Comparison of ENCODE assay signal across 17 cellular contexts in genomic region chr3:183775781-183776180, GRCh38. TPM values are rescaled to one million over a fixed set of nuclear protein-coding genes. Genes with fewer than 3 reads are reported as not detected.
A peak's percentile ranks its signal among the peaks of the same experiment; 100 is the strongest.
DNase-seq lines count a peak whose midpoint lies in the region; ATAC-seq and TF ChIP-seq lines count a peak whose summit lies in the region.
"Had no signal": no experiment of that assay in that cellular context is flagged by ENCODE, and none has a peak within 500 bp of the region (broad histone marks: within the 10 kb centered on the region; RNA-seq: fewer than 3 reads in every experiment).

No MANE protein-coding gene starts in this region.

- no peaks in the 10 kb centered on the region for H3K9me3 Mint-ChIP-seq in activated naive CD8-positive, alpha-beta T cell treated with anti-CD3 and anti-CD28 coated beads, Interleukin-2, amount 10 ng/mL, durations not matched to agents 7 days and 5 days
- no peaks in the 10 kb centered on the region for H3K9me3 Mint-ChIP-seq in activated naive CD8-positive, alpha-beta T cell treated with anti-CD3 and anti-CD28 coated beads, Interleukin-2, amount 50 U/mL, for 24 hours
- no peaks in the 10 kb centered on the region for H3K9me3 Mint-ChIP-seq in activated T-helper 1 cell treated with anti-CD3 and anti-CD28 coated beads, Interleukin-12 subunit alpha, Interleukin-12 subunit beta, Interleukin-2, Interleukin-4 antibody, amounts not matched to agents 30 ng/mL and 10 ng/mL and 1 ng/mL, durations not matched to agents 14 hours and 24 hours and 36 hours
- no peaks in the 10 kb centered on the region for H3K9me3 Mint-ChIP-seq in activated CD8-positive, alpha-beta T cell treated with anti-CD3 and anti-CD28 coated beads, Interleukin-2, amount 10 ng/mL, durations not matched to agents 7 days and 5 days (ENCODE audit: insufficient read depth)
- H3K9me3 Mint-ChIP-seq: naive thymus-derived CD8-positive, alpha-beta T cell; stimulated activated naive CD8-positive, alpha-beta T cell treated with anti-CD3 and anti-CD28 coated beads, Interleukin-15, amount 100 ng/mL, for 72 hours had no signal

- no peak for TF ChIP-seq CTCF in left lung (IDR thresholded peaks at IDR 0.05)

- no peak overlapping the region for H3K4me3 Mint-ChIP-seq in activated naive CD8-positive, alpha-beta T cell treated with anti-CD3 and anti-CD28 coated beads, Interleukin-2, amount 10 ng/mL, durations not matched to agents 7 days and 5 days
- H3K4me3 Mint-ChIP-seq in activated naive CD8-positive, alpha-beta T cell treated with anti-CD3 and anti-CD28 coated beads, Interleukin-2, amount 50 U/mL, for 24 hours: no peak overlapping the region
- H3K4me3 Mint-ChIP-seq in activated T-helper 1 cell treated with anti-CD3 and anti-CD28 coated beads, Interleukin-12 subunit alpha, Interleukin-12 subunit beta, Interleukin-2, Interleukin-4 antibody, amounts not matched to agents 30 ng/mL and 10 ng/mL and 1 ng/mL, durations not matched to agents 14 hours and 24 hours and 36 hours: no peak overlapping the region
- no peak overlapping the region for H3K4me3 Mint-ChIP-seq in activated CD8-positive, alpha-beta T cell treated with anti-CD3 and anti-CD28 coated beads, Interleukin-2, amount 10 ng/mL, durations not matched to agents 7 days and 5 days
- H3K4me3 Mint-ChIP-seq: activated naive CD8-positive, alpha-beta T cell; naive thymus-derived CD8-positive, alpha-beta T cell; stimulated activated naive CD8-positive, alpha-beta T cell treated with anti-CD3 and anti-CD28 coated beads, Interleukin-15, amount 100 ng/mL, for 72 hours had no signal

- POLR2A ChIA-PET in activated naive CD8-positive, alpha-beta T cell treated with anti-CD3 and anti-CD28 coated beads, Interleukin-2, amount 10 ng/mL, durations not matched to agents 7 days and 5 days (lab: Charles Lee): no interaction called here
- POLR2A ChIA-PET in activated CD8-positive, alpha-beta T cell treated with anti-CD3 and anti-CD28 coated beads, Interleukin-2, amount 10 ng/mL, durations not matched to agents 7 days and 5 days (lab: Charles Lee): no interaction called here

- H3K27ac ChIP-seq in left lung: peak overlapping the region in 1 of 2 donors; percentile 38
- H3K27ac ChIP-seq: VCaP had no signal

- H3K4me1 Mint-ChIP-seq in activated naive CD8-positive, alpha-beta T cell treated with anti-CD3 and anti-CD28 coated beads, Interleukin-2, amount 10 ng/mL, durations not matched to agents 7 days and 5 days: no peaks in the 10 kb centered on the region
- no peaks in the 10 kb centered on the region for H3K4me1 Mint-ChIP-seq in activated naive CD8-positive, alpha-beta T cell treated with anti-CD3 and anti-CD28 coated beads, Interleukin-2, amount 50 U/mL, for 24 hours
- H3K4me1 Mint-ChIP-seq in activated T-helper 1 cell treated with anti-CD3 and anti-CD28 coated beads, Interleukin-12 subunit alpha, Interleukin-12 subunit beta, Interleukin-2, Interleukin-4 antibody, amounts not matched to agents 30 ng/mL and 10 ng/mL and 1 ng/mL, durations not matched to agents 14 hours and 24 hours and 36 hours (ENCODE audit: low read depth): no peaks in the 10 kb centered on the region
- H3K4me1 Mint-ChIP-seq in activated CD8-positive, alpha-beta T cell treated with anti-CD3 and anti-CD28 coated beads, Interleukin-2, amount 10 ng/mL, durations not matched to agents 7 days and 5 days (ENCODE audit: low read depth): no peaks in the 10 kb centered on the region
- H3K4me1 Mint-ChIP-seq: naive thymus-derived CD8-positive, alpha-beta T cell; stimulated activated naive CD8-positive, alpha-beta T cell treated with anti-CD3 and anti-CD28 coated beads, Interleukin-15, amount 100 ng/mL, for 72 hours had no signal

- ATAC-seq in activated naive CD8-positive, alpha-beta T cell treated with anti-CD3 and anti-CD28 coated beads, Interleukin-2, amount 10 ng/mL, durations not matched to agents 7 days and 5 days (ENCODE audit: low read depth): no peak
- no peak for ATAC-seq in activated naive CD8-positive, alpha-beta T cell treated with anti-CD3 and anti-CD28 coated beads, Interleukin-2, amount 50 U/mL, for 24 hours
- peak; percentile 39 for ATAC-seq in left lung
- no peak for ATAC-seq in GM18907 (IDR thresholded peaks at IDR 0.05; ENCODE audit: unreplicated experiment)
- no peak for ATAC-seq in GM18517 (IDR thresholded peaks at IDR 0.05; ENCODE audit: unreplicated experiment)
- no peak for ATAC-seq in activated CD8-positive, alpha-beta T cell treated with anti-CD3 and anti-CD28 coated beads, Interleukin-2, amount 10 ng/mL, durations not matched to agents 7 days and 5 days
- no peak for ATAC-seq in HG02678 (IDR thresholded peaks at IDR 0.05; ENCODE audit: unreplicated experiment)
- ATAC-seq: naive thymus-derived CD8-positive, alpha-beta T cell; stimulated activated naive CD8-positive, alpha-beta T cell treated with anti-CD3 and anti-CD28 coated beads, Interleukin-15, amount 100 ng/mL, for 72 hours had no signal

- intact Hi-C loops in activated T-helper 1 cell treated with anti-CD3 and anti-CD28 coated beads, Interleukin-12 subunit alpha, Interleukin-12 subunit beta, Interleukin-2, Interleukin-4 antibody, amounts not matched to agents 30 ng/mL and 10 ng/mL and 1 ng/mL, durations not matched to agents 14 hours and 24 hours and 36 hours (cut with micrococcal nuclease): no loop called here
- intact Hi-C loops in left lung (cut with DNase I): no loop called here

- H3K27me3 Mint-ChIP-seq in activated naive CD8-positive, alpha-beta T cell treated with anti-CD3 and anti-CD28 coated beads, Interleukin-2, amount 10 ng/mL, durations not matched to agents 7 days and 5 days: no peaks in the 10 kb centered on the region
- H3K27me3 Mint-ChIP-seq in activated naive CD8-positive, alpha-beta T cell treated with anti-CD3 and anti-CD28 coated beads, Interleukin-2, amount 50 U/mL, for 24 hours: no peaks in the 10 kb centered on the region
- no peaks in the 10 kb centered on the region for H3K27me3 Mint-ChIP-seq in activated T-helper 1 cell treated with anti-CD3 and anti-CD28 coated beads, Interleukin-12 subunit alpha, Interleukin-12 subunit beta, Interleukin-2, Interleukin-4 antibody, amounts not matched to agents 30 ng/mL and 10 ng/mL and 1 ng/mL, durations not matched to agents 14 hours and 24 hours and 36 hours (ENCODE audit: insufficient read depth)
- no peaks in the 10 kb centered on the region for H3K27me3 Mint-ChIP-seq in activated CD8-positive, alpha-beta T cell treated with anti-CD3 and anti-CD28 coated beads, Interleukin-2, amount 10 ng/mL, durations not matched to agents 7 days and 5 days (ENCODE audit: low read depth)
- H3K27me3 Mint-ChIP-seq: activated naive CD8-positive, alpha-beta T cell; naive thymus-derived CD8-positive, alpha-beta T cell; stimulated activated naive CD8-positive, alpha-beta T cell treated with anti-CD3 and anti-CD28 coated beads, Interleukin-15, amount 100 ng/mL, for 72 hours had no signal

- CTCF ChIA-PET in activated CD8-positive, alpha-beta T cell treated with anti-CD3 and anti-CD28 coated beads, Interleukin-2, amount 10 ng/mL, durations not matched to agents 7 days and 5 days (lab: Charles Lee): interaction anchor here (1.1 kb wide), 1 partner anchor 9 kb away, joined by 4 read pairs; no protein-coding TSS in a partner anchor

- peaks cover 0 to 24% of the 10 kb centered on the region in 2 donors for H3K4me1 ChIP-seq in left lung

- peaks cover 2 to 86% of the 10 kb centered on the region in 2 donors for H3K36me3 ChIP-seq in left lung

- no peaks in the 10 kb centered on the region for H3K9me3 ChIP-seq in left lung

- peak overlapping the region; percentile 13 for H3K27ac Mint-ChIP-seq in activated naive CD8-positive, alpha-beta T cell treated with anti-CD3 and anti-CD28 coated beads, Interleukin-2, amount 10 ng/mL, durations not matched to agents 7 days and 5 days
- no peak overlapping the region for H3K27ac Mint-ChIP-seq in activated naive CD8-positive, alpha-beta T cell treated with anti-CD3 and anti-CD28 coated beads, Interleukin-2, amount 50 U/mL, for 24 hours
- peak overlapping the region; percentile 32 for H3K27ac Mint-ChIP-seq in activated T-helper 1 cell treated with anti-CD3 and anti-CD28 coated beads, Interleukin-12 subunit alpha, Interleukin-12 subunit beta, Interleukin-2, Interleukin-4 antibody, amounts not matched to agents 30 ng/mL and 10 ng/mL and 1 ng/mL, durations not matched to agents 14 hours and 24 hours and 36 hours
- no peak overlapping the region for H3K27ac Mint-ChIP-seq in activated CD8-positive, alpha-beta T cell treated with anti-CD3 and anti-CD28 coated beads, Interleukin-2, amount 10 ng/mL, durations not matched to agents 7 days and 5 days
- H3K27ac Mint-ChIP-seq: activated naive CD8-positive, alpha-beta T cell had no signal

- no peak for DNase-seq in activated naive CD8-positive, alpha-beta T cell treated with anti-CD3 and anti-CD28 coated beads, Interleukin-2, amount 10 ng/mL, durations not matched to agents 7 days and 5 days
- DNase-seq in activated naive CD8-positive, alpha-beta T cell treated with anti-CD3 and anti-CD28 coated beads, Interleukin-2, amount 50 U/mL, for 24 hours: no peak
- DNase-seq in activated T-helper 1 cell treated with anti-CD3 and anti-CD28 coated beads, Interleukin-12 subunit alpha, Interleukin-12 subunit beta, Interleukin-2, Interleukin-4 antibody, amounts not matched to agents 30 ng/mL and 10 ng/mL and 1 ng/mL, durations not matched to agents 14 hours and 24 hours and 36 hours (ENCODE audit: low spot score): no peak
- DNase-seq in left lung: peak; percentile 39 to 85
- DNase-seq in activated CD8-positive, alpha-beta T cell treated with anti-CD3 and anti-CD28 coated beads, Interleukin-2, amount 10 ng/mL, durations not matched to agents 7 days and 5 days: no peak
- DNase-seq: Calu3; GOT3; naive thymus-derived CD8-positive, alpha-beta T cell; NCI-H1930; NCI-H748 treated with DMSO at 0.1 percent for 48 hours; SHP77; stimulated activated naive CD8-positive, alpha-beta T cell treated with anti-CD3 and anti-CD28 coated beads, Interleukin-15, amount 100 ng/mL, for 72 hours had no signal

- H3K27me3 ChIP-seq in left lung: no peaks in the 10 kb centered on the region

- H3K36me3 Mint-ChIP-seq in activated naive CD8-positive, alpha-beta T cell treated with anti-CD3 and anti-CD28 coated beads, Interleukin-2, amount 10 ng/mL, durations not matched to agents 7 days and 5 days: peaks cover 37% of the 10 kb centered on the region
- peaks cover 60% of the 10 kb centered on the region for H3K36me3 Mint-ChIP-seq in activated naive CD8-positive, alpha-beta T cell treated with anti-CD3 and anti-CD28 coated beads, Interleukin-2, amount 50 U/mL, for 24 hours (ENCODE audit: low read depth)
- H3K36me3 Mint-ChIP-seq in activated T-helper 1 cell treated with anti-CD3 and anti-CD28 coated beads, Interleukin-12 subunit alpha, Interleukin-12 subunit beta, Interleukin-2, Interleukin-4 antibody, amounts not matched to agents 30 ng/mL and 10 ng/mL and 1 ng/mL, durations not matched to agents 14 hours and 24 hours and 36 hours (ENCODE audit: low read depth): peaks cover 40% of the 10 kb centered on the region
- peaks cover 64% of the 10 kb centered on the region for H3K36me3 Mint-ChIP-seq in activated CD8-positive, alpha-beta T cell treated with anti-CD3 and anti-CD28 coated beads, Interleukin-2, amount 10 ng/mL, durations not matched to agents 7 days and 5 days (ENCODE audit: low read depth)

- H3K4me3 ChIP-seq in left lung: no peak overlapping the region

RNA-seq across cellular contexts. Expression of gene MAP6D1, which starts 49.6 kb away (rescaled TPM):
- 1 to 10 TPM; 1.6 to 2.7 TPM for total RNA-seq in activated naive CD8-positive, alpha-beta T cell treated with anti-CD3 and anti-CD28 coated beads, Interleukin-2, amount 10 ng/mL, durations not matched to agents 7 days and 5 days
- total RNA-seq in activated T-helper 1 cell treated with anti-CD3 and anti-CD28 coated beads, Interleukin-12 subunit alpha, Interleukin-12 subunit beta, Interleukin-2, Interleukin-4 antibody, amounts not matched to agents 30 ng/mL and 10 ng/mL and 1 ng/mL, durations not matched to agents 14 hours and 24 hours and 36 hours: 2.1 and 2.2 TPM in 2 replicates
- total RNA-seq in left lung: 1 to 10 TPM in 1 of 2 donors, under 1 TPM in 1; 0.38 to 1.2 TPM
- total RNA-seq in activated CD8-positive, alpha-beta T cell treated with anti-CD3 and anti-CD28 coated beads, Interleukin-2, amount 10 ng/mL, durations not matched to agents 7 days and 5 days: under 1 TPM; 0.90 to 0.91 TPM

Comparison
In these comparisons a context has a peak if more than half of its experiments do, and no peak if none do; other contexts are left out.
1. H3K27ac Mint-ChIP-seq: peak in activated naive CD8-positive, alpha-beta T cell treated with anti-CD3 and anti-CD28 coated beads, Interleukin-2, amount 10 ng/mL, durations not matched to agents 7 days and 5 days (single experiment) and activated T-helper 1 cell treated with anti-CD3 and anti-CD28 coated beads, Interleukin-12 subunit alpha, Interleukin-12 subunit beta, Interleukin-2, Interleukin-4 antibody, amounts not matched to agents 30 ng/mL and 10 ng/mL and 1 ng/mL, durations not matched to agents 14 hours and 24 hours and 36 hours (single experiment); none in activated naive CD8-positive, alpha-beta T cell treated with anti-CD3 and anti-CD28 coated beads, Interleukin-2, amount 50 U/mL, for 24 hours (single experiment) and activated CD8-positive, alpha-beta T cell treated with anti-CD3 and anti-CD28 coated beads, Interleukin-2, amount 10 ng/mL, durations not matched to agents 7 days and 5 days (single experiment).
2. DNase-seq: peak in left lung (2 of 2); none in activated naive CD8-positive, alpha-beta T cell treated with anti-CD3 and anti-CD28 coated beads, Interleukin-2, amount 10 ng/mL, durations not matched to agents 7 days and 5 days (single experiment), activated naive CD8-positive, alpha-beta T cell treated with anti-CD3 and anti-CD28 coated beads, Interleukin-2, amount 50 U/mL, for 24 hours (single experiment), activated T-helper 1 cell treated with anti-CD3 and anti-CD28 coated beads, Interleukin-12 subunit alpha, Interleukin-12 subunit beta, Interleukin-2, Interleukin-4 antibody, amounts not matched to agents 30 ng/mL and 10 ng/mL and 1 ng/mL, durations not matched to agents 14 hours and 24 hours and 36 hours (single experiment) and activated CD8-positive, alpha-beta T cell treated with anti-CD3 and anti-CD28 coated beads, Interleukin-2, amount 10 ng/mL, durations not matched to agents 7 days and 5 days (single experiment).